Comparison of ENCODE assay signal across 17 cellular contexts in the genomic region with DNA sequence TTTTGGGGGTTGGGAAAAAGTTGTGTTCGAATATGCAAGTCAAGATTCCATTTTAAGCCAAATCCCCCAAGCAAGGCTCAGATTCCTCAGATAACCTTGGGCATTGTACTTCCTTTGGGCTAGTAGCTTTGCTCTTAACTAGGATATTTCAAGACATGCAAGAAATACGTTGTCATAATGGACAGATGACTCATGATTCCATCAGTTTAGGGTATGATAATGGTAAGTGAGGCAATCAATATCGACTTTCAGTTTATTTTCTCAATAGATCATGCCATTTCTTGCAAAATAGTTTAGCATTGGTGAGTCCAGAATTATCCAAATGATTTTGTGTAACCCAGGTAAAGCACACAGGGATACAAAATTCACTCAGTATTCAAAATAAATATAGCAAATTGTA. TPM values are rescaled to one million over a fixed set of nuclear protein-coding genes. Genes with fewer than 3 reads are reported as not detected.
DNase-seq lines count a peak whose midpoint lies in the region; ATAC-seq and TF ChIP-seq lines count a peak whose summit lies in the region.
"Had no signal": no experiment of that assay in that cellular context is flagged by ENCODE, and none has a peak within 500 bp of the region (broad histone marks: within the 10 kb centered on the region; RNA-seq: fewer than 3 reads in every experiment).

No MANE protein-coding gene starts in this region.

- DNase-seq in OCI-M1 (lab: John Stamatoyannopoulos, UW) (peak; percentile 6), epithelial cell of esophagus (ENCODE audit: low read depth) (peak; percentile 12), foreskin keratinocyte (no peak), NCI-H1092 treated with DMSO at 0.1 percent for 48 hours (lab: John Stamatoyannopoulos, UW) (no peak)
- DNase-seq in activated CD4-positive, alpha-beta T cell treated with anti-CD3 and anti-CD28 coated beads for 48 hours, result no peak
- DNase-seq: GOT3, NCI-H1092, NCI-H1436 treated with DMSO at 0.1 percent for 48 hours, NCI-H226, Peyer's patch had no signal

- peaks cover 10% of the 10 kb centered on the region for H3K4me1 ChIP-seq in ACC112 (ENCODE audit: control insufficient read depth, insufficient read depth, low read length, unreplicated experiment)
- no peaks in the 10 kb centered on the region for H3K4me1 ChIP-seq in foreskin keratinocyte
- H3K4me1 ChIP-seq: Peyer's patch, SJSA1 had no signal

- no peak for TF ChIP-seq CTCF in epithelial cell of esophagus (IDR thresholded peaks at IDR 0.05; ENCODE audit: insufficient read depth, low read depth, low read length, missing control alignments)
- TF ChIP-seq CTCF in foreskin keratinocyte (conservative IDR thresholded peaks at IDR 0.05), result no peak

- ATAC-seq in foreskin keratinocyte (peak; percentile 38), HG02973 (IDR thresholded peaks at IDR 0.05; ENCODE audit: unreplicated experiment) (no peak), HG03196 (IDR thresholded peaks at IDR 0.05; ENCODE audit: unreplicated experiment) (no peak)

- H3K27ac ChIP-seq in ACC112 (ENCODE audit: low read depth, low read length), result no peak overlapping the region
- H3K27ac ChIP-seq in foreskin keratinocyte, result no peak overlapping the region
- H3K27ac ChIP-seq: 22Rv1; BLaER1 treated with 17β-estradiol and CSF1 and Interleukin-3, amounts not matched to agents 10 nM and 100 nM; Peyer's patch; SJSA1 had no signal

- no peaks in the 10 kb centered on the region for H3K36me3 ChIP-seq in ACC112 (ENCODE audit: insufficient read depth, low read length)
- H3K36me3 ChIP-seq: BLaER1 treated with 17β-estradiol and CSF1 and Interleukin-3, amounts not matched to agents 10 nM and 100 nM; Peyer's patch; SJSA1 had no signal

- H3K27me3 ChIP-seq in ACC112 (ENCODE audit: insufficient read depth, low read length), result no peaks in the 10 kb centered on the region
- H3K27me3 ChIP-seq in foreskin keratinocyte, result peaks cover 50% of the 10 kb centered on the region
- H3K27me3 ChIP-seq: BLaER1 treated with 17β-estradiol and CSF1 and Interleukin-3, amounts not matched to agents 10 nM and 100 nM; Peyer's patch; SJSA1 had no signal

- no peak overlapping the region for H2AFZ ChIP-seq in ACC112 (ENCODE audit: low read length, unreplicated experiment)

- H3K79me2 ChIP-seq in ACC112 (ENCODE audit: control insufficient read depth, insufficient read depth, low read length, unreplicated experiment), result no peaks in the 10 kb centered on the region

- peak overlapping the region; percentile 41 for H3K4me3 ChIP-seq in ACC112 (ENCODE audit: low read depth, low read length)
- H3K4me3 ChIP-seq in epithelial cell of esophagus (ENCODE audit: low read length), result no peak overlapping the region
- H3K4me3 ChIP-seq: BLaER1 treated with 17β-estradiol and CSF1 and Interleukin-3, amounts not matched to agents 10 nM and 100 nM; Peyer's patch; SJSA1 had no signal

RNA-seq across cellular contexts. Expression of a gene that starts 25.4 kb away (rescaled TPM):
- not detected in 2 replicates for total RNA-seq in foreskin keratinocyte
- not detected in 2 replicates for polyA plus RNA-seq in foreskin keratinocyte
- total RNA-seq: CD4-positive, alpha-beta memory T cell; Peyer's patch had no signal
- polyA plus RNA-seq: CD4-positive, alpha-beta memory T cell had no signal

Comparison
In these comparisons a context has a peak if more than half of its experiments do, and no peak if none do; other contexts are left out.
1. DNase-seq: peak in OCI-M1 (single experiment) and epithelial cell of esophagus (single experiment); none in foreskin keratinocyte (0 of 2), activated CD4-positive, alpha-beta T cell treated with anti-CD3 and anti-CD28 coated beads for 48 hours (single experiment) and NCI-H1092 treated with DMSO at 0.1 percent for 48 hours (single experiment).